ENCODE assay signal across 27 cellular contexts in genomic region chr4:182185491-182185890, GRCh38. TPM values are rescaled to one million over a fixed set of nuclear protein-coding genes. Genes with fewer than 3 reads are reported as not detected.
DNase-seq lines count a peak whose midpoint lies in the region; TF ChIP-seq lines count a peak whose summit lies in the region.
"Had no signal": no experiment of that assay in that cellular context is flagged by ENCODE, and none has a peak within 500 bp of the region (broad histone marks: within the 10 kb centered on the region; RNA-seq: fewer than 3 reads in every experiment).

No MANE protein-coding gene starts in this region.

- no peak for TF ChIP-seq POLR2A in suprapubic skin (IDR thresholded peaks at IDR 0.05)

- H3K36me3 ChIP-seq in smooth muscle cell (ENCODE audit: low read depth) (no peaks in the 10 kb centered on the region), suprapubic skin (no peaks in the 10 kb centered on the region)
- H3K36me3 ChIP-seq: colonic mucosa, SJCRH30, thoracic aorta, uterus, WERI-Rb-1 had no signal

- peaks cover 16% of the 10 kb centered on the region for H3F3A ChIP-seq in smooth muscle cell (ENCODE audit: low read depth)

- peaks cover 19% of the 10 kb centered on the region for H3K4me1 Mint-ChIP-seq in glutamatergic neuron (ENCODE audit: low read depth, unreplicated experiment)
- H3K4me1 Mint-ChIP-seq: activated naive CD4-positive, alpha-beta T cell treated with anti-CD3 and anti-CD28 coated beads, Interleukin-2, amount 50 U/mL, for 24 hours; activated T-helper 17 cell treated with anti-CD3 and anti-CD28 coated beads, Interleukin-2, amount 50 U/mL, for 72 hours; IgD-negative memory B cell had no signal

- peak overlapping the region; percentile 39 for H3K4me3 ChIP-seq in WI38 (ENCODE audit: low read depth, low read length)
- no peak overlapping the region for H3K4me3 ChIP-seq in smooth muscle cell
- no peak overlapping the region for H3K4me3 ChIP-seq in suprapubic skin
- H3K4me3 ChIP-seq: colonic mucosa, mucosa of descending colon, SJCRH30, thoracic aorta, uterus had no signal

- H4K20me1 ChIP-seq in smooth muscle cell (ENCODE audit: low read depth) = no peaks in the 10 kb centered on the region

- H3K4me3 Mint-ChIP-seq in glutamatergic neuron (ENCODE audit: unreplicated experiment) = no peak overlapping the region
- H3K4me3 Mint-ChIP-seq: activated naive CD4-positive, alpha-beta T cell treated with anti-CD3 and anti-CD28 coated beads, Interleukin-2, amount 50 U/mL, for 24 hours; activated T-helper 17 cell treated with anti-CD3 and anti-CD28 coated beads, Interleukin-2, amount 50 U/mL, for 72 hours; IgD-negative memory B cell; natural killer cell treated with Interleukin-12 subunit alpha and Interleukin-12 subunit beta and Interleukin-15 and Interleukin-18, amount 100 ng/mL, for 72 hours; stimulated activated naive CD8-positive, alpha-beta T cell treated with anti-CD3 and anti-CD28 coated beads, Interleukin-15, Interleukin-2, amounts not matched to agents 100 ng/mL and 50 ng/mL, for 24 hours had no signal

- TF ChIP-seq CTCF in WI38 (IDR thresholded peaks at IDR 0.05; ENCODE audit: low read depth, low read length) (no peak), glutamatergic neuron (IDR thresholded peaks at IDR 0.05; ENCODE audit: partially characterized antibody, unreplicated experiment) (no peak), smooth muscle cell (IDR thresholded peaks at IDR 0.05; ENCODE audit: borderline replicate concordance, insufficient read depth, poor library complexity, severe bottlenecking) (no peak), suprapubic skin (IDR thresholded peaks at IDR 0.05) (no peak)

- H3K79me2 ChIP-seq in smooth muscle cell (ENCODE audit: low read depth) = peaks cover 79% of the 10 kb centered on the region
- H3K79me2 ChIP-seq: parathyroid adenoma had no signal

- no peaks in the 10 kb centered on the region for H3K27me3 ChIP-seq in smooth muscle cell (ENCODE audit: low read depth)
- no peaks in the 10 kb centered on the region for H3K27me3 ChIP-seq in suprapubic skin
- H3K27me3 ChIP-seq: colonic mucosa, SJCRH30, uterus had no signal

- peak overlapping the region; percentile 55 for H3K4me2 ChIP-seq in smooth muscle cell

- peak overlapping the region; percentile 21 for H2AFZ ChIP-seq in smooth muscle cell (ENCODE audit: low read depth)
- H2AFZ ChIP-seq: parathyroid adenoma had no signal

- peak overlapping the region; percentile 49 for H3K9ac ChIP-seq in smooth muscle cell (ENCODE audit: low read depth)
- H3K9ac ChIP-seq: parathyroid adenoma had no signal

- no peaks in the 10 kb centered on the region for H3K27me3 Mint-ChIP-seq in glutamatergic neuron (ENCODE audit: unreplicated experiment)
- H3K27me3 Mint-ChIP-seq: activated naive CD4-positive, alpha-beta T cell treated with anti-CD3 and anti-CD28 coated beads, Interleukin-2, amount 50 U/mL, for 24 hours; IgD-negative memory B cell; natural killer cell treated with Interleukin-12 subunit alpha and Interleukin-12 subunit beta and Interleukin-15 and Interleukin-18, amount 100 ng/mL, for 72 hours had no signal

- peak overlapping the region; percentile 6 for H3K27ac Mint-ChIP-seq in glutamatergic neuron (ENCODE audit: unreplicated experiment)
- H3K27ac Mint-ChIP-seq: activated naive CD4-positive, alpha-beta T cell treated with anti-CD3 and anti-CD28 coated beads, Interleukin-2, amount 50 U/mL, for 24 hours; activated T-helper 17 cell treated with anti-CD3 and anti-CD28 coated beads, Interleukin-2, amount 50 U/mL, for 72 hours; IgD-negative memory B cell; natural killer cell treated with Interleukin-12 subunit alpha and Interleukin-12 subunit beta and Interleukin-15 and Interleukin-18, amount 100 ng/mL, for 72 hours; stimulated activated naive CD8-positive, alpha-beta T cell treated with anti-CD3 and anti-CD28 coated beads, Interleukin-15, Interleukin-2, amounts not matched to agents 100 ng/mL and 50 ng/mL, for 24 hours had no signal

- no peaks in the 10 kb centered on the region for H3K9me3 ChIP-seq in smooth muscle cell (replicated peaks; ENCODE audit: low read depth)
- H3K9me3 ChIP-seq in suprapubic skin = no peaks in the 10 kb centered on the region
- H3K9me3 ChIP-seq: colonic mucosa, mucosa of descending colon, SJCRH30, thoracic aorta, uterus had no signal

- H3K27ac ChIP-seq in smooth muscle cell (ENCODE audit: low read depth) (peak overlapping the region; percentile 86), suprapubic skin (no peak overlapping the region)
- H3K27ac ChIP-seq: colonic mucosa, parathyroid adenoma, SJCRH30, thoracic aorta, uterus, WERI-Rb-1 had no signal

- peaks cover 2% of the 10 kb centered on the region for H3K9me3 Mint-ChIP-seq in glutamatergic neuron (ENCODE audit: unreplicated experiment)
- H3K9me3 Mint-ChIP-seq: activated naive CD4-positive, alpha-beta T cell treated with anti-CD3 and anti-CD28 coated beads, Interleukin-2, amount 50 U/mL, for 24 hours; activated T-helper 17 cell treated with anti-CD3 and anti-CD28 coated beads, Interleukin-2, amount 50 U/mL, for 72 hours; IgD-negative memory B cell; natural killer cell treated with Interleukin-12 subunit alpha and Interleukin-12 subunit beta and Interleukin-15 and Interleukin-18, amount 100 ng/mL, for 72 hours; stimulated activated naive CD8-positive, alpha-beta T cell treated with anti-CD3 and anti-CD28 coated beads, Interleukin-15, Interleukin-2, amounts not matched to agents 100 ng/mL and 50 ng/mL, for 24 hours had no signal

- peak; percentile 17 for DNase-seq in EH (ENCODE audit: low read depth)
- no peak for DNase-seq in glutamatergic neuron
- no peak for DNase-seq in smooth muscle cell (lab: John Stamatoyannopoulos, UW; ENCODE audit: unreplicated experiment)
- DNase-seq in KG1 (lab: John Stamatoyannopoulos, UW) = no peak
- no peak for DNase-seq in NCI-H2029 (lab: John Stamatoyannopoulos, UW)
- no peak for DNase-seq in suprapubic skin (ENCODE audit: low spot score in 2 of 2)
- DNase-seq: activated CD4-positive, alpha-beta T cell treated with anti-CD3 and anti-CD28 coated beads for 48 hours; C1 segment of cervical spinal cord; colonic mucosa; DMS53; effector CD8-positive, alpha-beta T cell; GDM1; mucosa of descending colon; NCI-H2171; retina; SJCRH30; small intestine; uterus; WERI-Rb-1 had no signal

- 61% methylated on average over 6 of the region's 6 CpGs for WGBS in smooth muscle cell (ENCODE audit: low lambda C conversion rate)
- WGBS in suprapubic skin = 79% methylated on average over 6 of the region's 6 CpGs

- H3K4me1 ChIP-seq in smooth muscle cell (ENCODE audit: low read depth) (peaks cover 55% of the 10 kb centered on the region), suprapubic skin (no peaks in the 10 kb centered on the region)
- H3K4me1 ChIP-seq: colonic mucosa, parathyroid adenoma, uterus had no signal

- no peaks in the 10 kb centered on the region for H3K36me3 Mint-ChIP-seq in glutamatergic neuron (ENCODE audit: unreplicated experiment)
- H3K36me3 Mint-ChIP-seq: activated naive CD4-positive, alpha-beta T cell treated with anti-CD3 and anti-CD28 coated beads, Interleukin-2, amount 50 U/mL, for 24 hours; IgD-negative memory B cell; natural killer cell treated with Interleukin-12 subunit alpha and Interleukin-12 subunit beta and Interleukin-15 and Interleukin-18, amount 100 ng/mL, for 72 hours had no signal

- no peak for TF ChIP-seq EP300 in suprapubic skin (IDR thresholded peaks at IDR 0.05)

RNA-seq across cellular contexts. Expression of gene TENM3, which starts 57.7 kb away (rescaled TPM):
- 124 TPM for total RNA-seq in glutamatergic neuron (ENCODE audit: unreplicated experiment)
- total RNA-seq in smooth muscle cell = 295 and 299 TPM in 2 replicates
- 46.6 and 46.9 TPM in 2 replicates for polyA plus RNA-seq in smooth muscle cell
- 1 to 10 TPM in 3 of 4 donors, under 1 TPM in 1; 0.81 to 2.9 (median 1.8) TPM for total RNA-seq in suprapubic skin
- total RNA-seq: activated T-helper 17 cell treated with anti-CD3 and anti-CD28 coated beads, Interleukin-2, amount 50 U/mL, for 72 hours; natural killer cell treated with Interleukin-12 subunit alpha and Interleukin-12 subunit beta and Interleukin-15 and Interleukin-18, amount 100 ng/mL, for 72 hours had no signal
- polyA plus RNA-seq: IgD-negative memory B cell had no signal

Comparison
In these comparisons a context has a peak if more than half of its experiments do, and no peak if none do; other contexts are left out.
1. RNA of gene TENM3, which starts 57.7 kb away (total RNA-seq): 295 to 299 TPM in smooth muscle cell and 124 TPM in glutamatergic neuron (single experiment); 0.81 to 2.9 TPM in suprapubic skin; every median in the first group is over 10 times any median in the second.